ENCODE assay signal across 1 cellular context in the genomic region with DNA sequence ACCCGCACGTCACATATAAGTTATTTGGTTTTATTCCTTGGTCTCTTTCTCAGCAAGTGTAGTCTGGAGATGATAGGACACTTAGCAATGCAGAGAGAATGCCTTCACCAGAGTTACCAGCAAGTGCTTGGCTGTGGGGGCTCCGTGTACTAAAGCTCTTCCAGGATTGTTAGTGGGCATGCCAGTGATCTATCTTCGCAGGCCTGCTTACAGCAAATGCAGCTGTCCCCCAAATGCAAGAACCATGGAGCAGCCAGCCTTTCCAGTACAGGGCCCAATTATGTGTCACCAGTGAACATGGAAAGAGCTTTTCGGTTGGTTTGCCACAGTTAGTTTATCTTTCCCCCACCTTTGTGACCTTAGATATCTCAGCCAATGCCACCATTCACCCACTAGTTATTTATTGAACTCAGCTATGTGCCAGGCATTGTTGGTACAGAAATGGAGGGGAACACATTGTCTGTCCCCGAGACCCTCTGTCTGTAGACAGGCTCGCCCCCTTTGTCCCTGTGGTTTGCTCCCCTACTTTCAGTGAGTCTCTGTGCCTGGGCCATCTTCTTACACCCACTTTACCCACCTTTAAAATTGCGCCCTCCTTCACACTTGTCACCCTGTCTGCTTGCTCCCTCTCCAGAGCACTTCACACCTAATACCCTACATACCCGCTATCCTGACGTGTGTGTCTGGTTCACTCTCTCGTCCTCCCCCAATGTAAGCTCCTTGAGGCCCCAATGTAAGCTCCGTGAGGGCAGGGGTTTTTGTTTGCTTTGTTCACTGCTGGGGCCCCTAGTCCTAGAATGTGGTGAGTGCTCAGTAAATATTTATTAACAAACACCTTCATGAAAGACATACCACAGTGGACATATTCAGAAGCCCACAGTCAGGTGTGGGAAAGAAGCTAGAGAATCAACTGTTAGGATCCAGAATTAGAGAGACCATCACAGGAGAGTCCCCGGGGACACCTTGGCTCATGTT.
TF ChIP-seq lines count a peak whose summit lies in the region.

No MANE protein-coding gene starts in this region.

TF ChIP-seq in HepG2, 621 proteins besides CTCF, POLR2A, EP300 and RAD21 (continued from another document and continues in another):
- TF ChIP-seq, protein P1, sequence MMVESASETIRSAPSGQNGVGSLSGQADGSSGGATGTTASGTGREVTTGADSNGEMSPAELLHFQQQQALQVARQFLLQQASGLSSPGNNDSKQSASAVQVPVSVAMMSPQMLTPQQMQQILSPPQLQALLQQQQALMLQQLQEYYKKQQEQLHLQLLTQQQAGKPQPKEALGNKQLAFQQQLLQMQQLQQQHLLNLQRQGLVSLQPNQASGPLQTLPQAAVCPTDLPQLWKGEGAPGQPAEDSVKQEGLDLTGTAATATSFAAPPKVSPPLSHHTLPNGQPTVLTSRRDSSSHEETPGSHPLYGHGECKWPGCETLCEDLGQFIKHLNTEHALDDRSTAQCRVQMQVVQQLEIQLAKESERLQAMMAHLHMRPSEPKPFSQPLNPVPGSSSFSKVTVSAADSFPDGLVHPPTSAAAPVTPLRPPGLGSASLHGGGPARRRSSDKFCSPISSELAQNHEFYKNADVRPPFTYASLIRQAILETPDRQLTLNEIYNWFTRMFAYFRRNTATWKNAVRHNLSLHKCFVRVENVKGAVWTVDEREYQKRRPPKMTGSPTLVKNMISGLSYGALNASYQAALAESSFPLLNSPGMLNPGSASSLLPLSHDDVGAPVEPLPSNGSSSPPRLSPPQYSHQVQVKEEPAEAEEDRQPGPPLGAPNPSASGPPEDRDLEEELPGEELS (CRISPR knock-in tag; IDR thresholded peaks at IDR 0.05) = peak; percentile 72
- TF ChIP-seq ZNF629 (CRISPR knock-in tag; conservative IDR thresholded peaks at IDR 0.05) = no peak
- TF ChIP-seq ZMYM4 (CRISPR knock-in tag; IDR thresholded peaks at IDR 0.05) = no peak
- TF ChIP-seq ELF1 (CRISPR knock-in tag; IDR thresholded peaks at IDR 0.05) = no peak
- TF ChIP-seq, protein P2, sequence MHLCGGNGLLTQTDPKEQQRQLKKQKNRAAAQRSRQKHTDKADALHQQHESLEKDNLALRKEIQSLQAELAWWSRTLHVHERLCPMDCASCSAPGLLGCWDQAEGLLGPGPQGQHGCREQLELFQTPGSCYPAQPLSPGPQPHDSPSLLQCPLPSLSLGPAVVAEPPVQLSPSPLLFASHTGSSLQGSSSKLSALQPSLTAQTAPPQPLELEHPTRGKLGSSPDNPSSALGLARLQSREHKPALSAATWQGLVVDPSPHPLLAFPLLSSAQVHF (CRISPR knock-in tag; IDR thresholded peaks at IDR 0.05) = no peak
- no peak for TF ChIP-seq MATR3 (CRISPR knock-in tag; IDR thresholded peaks at IDR 0.05)
- TF ChIP-seq, protein P3, sequence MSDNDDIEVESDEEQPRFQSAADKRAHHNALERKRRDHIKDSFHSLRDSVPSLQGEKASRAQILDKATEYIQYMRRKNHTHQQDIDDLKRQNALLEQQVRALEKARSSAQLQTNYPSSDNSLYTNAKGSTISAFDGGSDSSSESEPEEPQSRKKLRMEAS (IDR thresholded peaks at IDR 0.05) = peak; percentile 20; the same call in 1 of the 2 replicates
- TF ChIP-seq ZNF263 (CRISPR knock-in tag; IDR thresholded peaks at IDR 0.05) = peak; percentile 82
- peak; percentile 24 for TF ChIP-seq XRCC5 (optimal IDR thresholded peaks at IDR 0.05; ENCODE audit: low read length)
- TF ChIP-seq TARDBP (CRISPR knock-in tag; IDR thresholded peaks at IDR 0.05) = peak; percentile 21; the same call in 1 of the 2 replicates
- TF ChIP-seq HNRNPK (IDR thresholded peaks at IDR 0.05; ENCODE audit: low read depth, low read length, poor library complexity, severe bottlenecking) = no peak
- 0 out of 2 replicates have a peak, but pooled peaks have one; percentile 66 for TF ChIP-seq TBX3 (IDR thresholded peaks at IDR 0.05; ENCODE audit: borderline replicate concordance)
- 0 out of 2 replicates have a peak, but pooled peaks have one; percentile 12 for TF ChIP-seq JUNB (CRISPR knock-in tag; IDR thresholded peaks at IDR 0.05; ENCODE audit: borderline replicate concordance)
- TF ChIP-seq, protein P4, sequence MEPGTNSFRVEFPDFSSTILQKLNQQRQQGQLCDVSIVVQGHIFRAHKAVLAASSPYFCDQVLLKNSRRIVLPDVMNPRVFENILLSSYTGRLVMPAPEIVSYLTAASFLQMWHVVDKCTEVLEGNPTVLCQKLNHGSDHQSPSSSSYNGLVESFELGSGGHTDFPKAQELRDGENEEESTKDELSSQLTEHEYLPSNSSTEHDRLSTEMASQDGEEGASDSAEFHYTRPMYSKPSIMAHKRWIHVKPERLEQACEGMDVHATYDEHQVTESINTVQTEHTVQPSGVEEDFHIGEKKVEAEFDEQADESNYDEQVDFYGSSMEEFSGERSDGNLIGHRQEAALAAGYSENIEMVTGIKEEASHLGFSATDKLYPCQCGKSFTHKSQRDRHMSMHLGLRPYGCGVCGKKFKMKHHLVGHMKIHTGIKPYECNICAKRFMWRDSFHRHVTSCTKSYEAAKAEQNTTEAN (CRISPR knock-in tag; conservative IDR thresholded peaks at IDR 0.05) = no peak
- no peak for TF ChIP-seq NFYC (CRISPR knock-in tag; IDR thresholded peaks at IDR 0.05)
- no peak for TF ChIP-seq NONO (IDR thresholded peaks at IDR 0.05)
- peak; percentile 48; the same call in 1 of the 2 replicates for TF ChIP-seq NONO (CRISPR knock-in tag; conservative IDR thresholded peaks at IDR 0.05)
- TF ChIP-seq RBM22 (optimal IDR thresholded peaks at IDR 0.05; ENCODE audit: low read length) = peak; percentile 56
- TF ChIP-seq, protein P5, sequence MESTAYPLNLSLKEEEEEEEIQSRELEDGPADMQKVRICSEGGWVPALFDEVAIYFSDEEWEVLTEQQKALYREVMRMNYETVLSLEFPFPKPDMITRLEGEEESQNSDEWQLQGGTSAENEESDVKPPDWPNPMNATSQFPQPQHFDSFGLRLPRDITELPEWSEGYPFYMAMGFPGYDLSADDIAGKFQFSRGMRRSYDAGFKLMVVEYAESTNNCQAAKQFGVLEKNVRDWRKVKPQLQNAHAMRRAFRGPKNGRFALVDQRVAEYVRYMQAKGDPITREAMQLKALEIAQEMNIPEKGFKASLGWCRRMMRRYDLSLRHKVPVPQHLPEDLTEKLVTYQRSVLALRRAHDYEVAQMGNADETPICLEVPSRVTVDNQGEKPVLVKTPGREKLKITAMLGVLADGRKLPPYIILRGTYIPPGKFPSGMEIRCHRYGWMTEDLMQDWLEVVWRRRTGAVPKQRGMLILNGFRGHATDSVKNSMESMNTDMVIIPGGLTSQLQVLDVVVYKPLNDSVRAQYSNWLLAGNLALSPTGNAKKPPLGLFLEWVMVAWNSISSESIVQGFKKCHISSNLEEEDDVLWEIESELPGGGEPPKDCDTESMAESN (CRISPR knock-in tag; conservative IDR thresholded peaks at IDR 0.05) = peak; percentile 100
- TF ChIP-seq FOSL1 (CRISPR knock-in tag; IDR thresholded peaks at IDR 0.05; ENCODE audit: borderline replicate concordance) = no peak
- TF ChIP-seq CBX5 (CRISPR knock-in tag; IDR thresholded peaks at IDR 0.05; ENCODE audit: borderline replicate concordance) = 0 out of 2 replicates have a peak, but pooled peaks have one; percentile 28
- TF ChIP-seq ZNF124 (CRISPR knock-in tag; IDR thresholded peaks at IDR 0.05) = no peak
- TF ChIP-seq SAP130 (CRISPR knock-in tag; IDR thresholded peaks at IDR 0.05; ENCODE audit: low read depth) = 0 out of 2 replicates have a peak, but pooled peaks have one; percentile 12
- no peak for TF ChIP-seq ESRRA (CRISPR knock-in tag; IDR thresholded peaks at IDR 0.05; ENCODE audit: low read depth)
- TF ChIP-seq, protein P6, sequence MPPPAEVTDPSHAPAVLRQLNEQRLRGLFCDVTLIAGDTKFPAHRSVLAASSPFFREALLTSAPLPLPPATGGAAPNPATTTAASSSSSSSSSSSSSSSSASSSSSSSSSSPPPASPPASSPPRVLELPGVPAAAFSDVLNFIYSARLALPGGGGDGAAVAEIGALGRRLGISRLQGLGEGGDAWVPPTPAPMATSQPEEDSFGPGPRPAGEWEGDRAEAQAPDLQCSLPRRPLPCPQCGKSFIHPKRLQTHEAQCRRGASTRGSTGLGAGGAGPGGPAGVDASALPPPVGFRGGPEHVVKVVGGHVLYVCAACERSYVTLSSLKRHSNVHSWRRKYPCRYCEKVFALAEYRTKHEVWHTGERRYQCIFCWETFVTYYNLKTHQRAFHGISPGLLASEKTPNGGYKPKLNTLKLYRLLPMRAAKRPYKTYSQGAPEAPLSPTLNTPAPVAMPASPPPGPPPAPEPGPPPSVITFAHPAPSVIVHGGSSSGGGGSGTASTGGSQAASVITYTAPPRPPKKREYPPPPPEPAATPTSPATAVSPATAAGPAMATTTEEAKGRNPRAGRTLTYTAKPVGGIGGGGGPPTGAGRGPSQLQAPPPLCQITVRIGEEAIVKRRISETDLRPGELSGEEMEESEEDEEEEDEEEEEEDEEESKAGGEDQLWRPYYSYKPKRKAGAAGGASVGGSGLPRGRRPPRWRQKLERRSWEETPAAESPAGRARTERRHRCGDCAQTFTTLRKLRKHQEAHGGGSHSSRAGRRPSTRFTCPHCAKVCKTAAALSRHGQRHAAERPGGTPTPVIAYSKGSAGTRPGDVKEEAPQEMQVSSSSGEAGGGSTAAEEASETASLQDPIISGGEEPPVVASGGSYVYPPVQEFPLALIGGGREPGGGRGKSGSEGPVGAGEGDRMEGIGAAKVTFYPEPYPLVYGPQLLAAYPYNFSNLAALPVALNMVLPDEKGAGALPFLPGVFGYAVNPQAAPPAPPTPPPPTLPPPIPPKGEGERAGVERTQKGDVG (CRISPR knock-in tag; IDR thresholded peaks at IDR 0.05; ENCODE audit: borderline replicate concordance) = peak; percentile 89; the same call in 1 of the 2 replicates
- TF ChIP-seq CEBPG (CRISPR knock-in tag; IDR thresholded peaks at IDR 0.05) = no peak
- TF ChIP-seq, protein P7, sequence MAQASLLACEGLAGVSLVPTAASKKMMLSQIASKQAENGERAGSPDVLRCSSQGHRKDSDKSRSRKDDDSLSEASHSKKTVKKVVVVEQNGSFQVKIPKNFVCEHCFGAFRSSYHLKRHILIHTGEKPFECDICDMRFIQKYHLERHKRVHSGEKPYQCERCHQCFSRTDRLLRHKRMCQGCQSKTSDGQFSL (CRISPR knock-in tag; IDR thresholded peaks at IDR 0.05) = no peak
- no peak for TF ChIP-seq ZNF251 (CRISPR knock-in tag; IDR thresholded peaks at IDR 0.05)
- no peak for TF ChIP-seq MAZ (IDR thresholded peaks at IDR 0.05; ENCODE audit: borderline replicate concordance, low read depth, low read length)
- no peak for TF ChIP-seq MAZ (CRISPR knock-in tag; IDR thresholded peaks at IDR 0.05; ENCODE audit: low read depth)
- TF ChIP-seq ZNF713 (CRISPR knock-in tag; IDR thresholded peaks at IDR 0.05) = 0 out of 2 replicates have a peak, but pooled peaks have one; percentile 53
- TF ChIP-seq ZNF7 (CRISPR knock-in tag; IDR thresholded peaks at IDR 0.05) = no peak
- TF ChIP-seq, protein P8, sequence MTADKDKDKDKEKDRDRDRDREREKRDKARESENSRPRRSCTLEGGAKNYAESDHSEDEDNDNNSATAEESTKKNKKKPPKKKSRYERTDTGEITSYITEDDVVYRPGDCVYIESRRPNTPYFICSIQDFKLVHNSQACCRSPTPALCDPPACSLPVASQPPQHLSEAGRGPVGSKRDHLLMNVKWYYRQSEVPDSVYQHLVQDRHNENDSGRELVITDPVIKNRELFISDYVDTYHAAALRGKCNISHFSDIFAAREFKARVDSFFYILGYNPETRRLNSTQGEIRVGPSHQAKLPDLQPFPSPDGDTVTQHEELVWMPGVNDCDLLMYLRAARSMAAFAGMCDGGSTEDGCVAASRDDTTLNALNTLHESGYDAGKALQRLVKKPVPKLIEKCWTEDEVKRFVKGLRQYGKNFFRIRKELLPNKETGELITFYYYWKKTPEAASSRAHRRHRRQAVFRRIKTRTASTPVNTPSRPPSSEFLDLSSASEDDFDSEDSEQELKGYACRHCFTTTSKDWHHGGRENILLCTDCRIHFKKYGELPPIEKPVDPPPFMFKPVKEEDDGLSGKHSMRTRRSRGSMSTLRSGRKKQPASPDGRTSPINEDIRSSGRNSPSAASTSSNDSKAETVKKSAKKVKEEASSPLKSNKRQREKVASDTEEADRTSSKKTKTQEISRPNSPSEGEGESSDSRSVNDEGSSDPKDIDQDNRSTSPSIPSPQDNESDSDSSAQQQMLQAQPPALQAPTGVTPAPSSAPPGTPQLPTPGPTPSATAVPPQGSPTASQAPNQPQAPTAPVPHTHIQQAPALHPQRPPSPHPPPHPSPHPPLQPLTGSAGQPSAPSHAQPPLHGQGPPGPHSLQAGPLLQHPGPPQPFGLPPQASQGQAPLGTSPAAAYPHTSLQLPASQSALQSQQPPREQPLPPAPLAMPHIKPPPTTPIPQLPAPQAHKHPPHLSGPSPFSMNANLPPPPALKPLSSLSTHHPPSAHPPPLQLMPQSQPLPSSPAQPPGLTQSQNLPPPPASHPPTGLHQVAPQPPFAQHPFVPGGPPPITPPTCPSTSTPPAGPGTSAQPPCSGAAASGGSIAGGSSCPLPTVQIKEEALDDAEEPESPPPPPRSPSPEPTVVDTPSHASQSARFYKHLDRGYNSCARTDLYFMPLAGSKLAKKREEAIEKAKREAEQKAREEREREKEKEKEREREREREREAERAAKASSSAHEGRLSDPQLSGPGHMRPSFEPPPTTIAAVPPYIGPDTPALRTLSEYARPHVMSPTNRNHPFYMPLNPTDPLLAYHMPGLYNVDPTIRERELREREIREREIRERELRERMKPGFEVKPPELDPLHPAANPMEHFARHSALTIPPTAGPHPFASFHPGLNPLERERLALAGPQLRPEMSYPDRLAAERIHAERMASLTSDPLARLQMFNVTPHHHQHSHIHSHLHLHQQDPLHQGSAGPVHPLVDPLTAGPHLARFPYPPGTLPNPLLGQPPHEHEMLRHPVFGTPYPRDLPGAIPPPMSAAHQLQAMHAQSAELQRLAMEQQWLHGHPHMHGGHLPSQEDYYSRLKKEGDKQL (CRISPR knock-in tag; IDR thresholded peaks at IDR 0.05; ENCODE audit: low read depth) = peak; percentile 30; the same call in 1 of the 2 replicates
- TF ChIP-seq, protein P9, sequence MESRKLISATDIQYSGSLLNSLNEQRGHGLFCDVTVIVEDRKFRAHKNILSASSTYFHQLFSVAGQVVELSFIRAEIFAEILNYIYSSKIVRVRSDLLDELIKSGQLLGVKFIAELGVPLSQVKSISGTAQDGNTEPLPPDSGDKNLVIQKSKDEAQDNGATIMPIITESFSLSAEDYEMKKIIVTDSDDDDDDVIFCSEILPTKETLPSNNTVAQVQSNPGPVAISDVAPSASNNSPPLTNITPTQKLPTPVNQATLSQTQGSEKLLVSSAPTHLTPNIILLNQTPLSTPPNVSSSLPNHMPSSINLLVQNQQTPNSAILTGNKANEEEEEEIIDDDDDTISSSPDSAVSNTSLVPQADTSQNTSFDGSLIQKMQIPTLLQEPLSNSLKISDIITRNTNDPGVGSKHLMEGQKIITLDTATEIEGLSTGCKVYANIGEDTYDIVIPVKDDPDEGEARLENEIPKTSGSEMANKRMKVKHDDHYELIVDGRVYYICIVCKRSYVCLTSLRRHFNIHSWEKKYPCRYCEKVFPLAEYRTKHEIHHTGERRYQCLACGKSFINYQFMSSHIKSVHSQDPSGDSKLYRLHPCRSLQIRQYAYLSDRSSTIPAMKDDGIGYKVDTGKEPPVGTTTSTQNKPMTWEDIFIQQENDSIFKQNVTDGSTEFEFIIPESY (CRISPR knock-in tag; IDR thresholded peaks at IDR 0.05) = peak; percentile 92
- no peak for TF ChIP-seq NFIC (IDR thresholded peaks at IDR 0.05; ENCODE audit: low read length)
- TF ChIP-seq, protein P10, sequence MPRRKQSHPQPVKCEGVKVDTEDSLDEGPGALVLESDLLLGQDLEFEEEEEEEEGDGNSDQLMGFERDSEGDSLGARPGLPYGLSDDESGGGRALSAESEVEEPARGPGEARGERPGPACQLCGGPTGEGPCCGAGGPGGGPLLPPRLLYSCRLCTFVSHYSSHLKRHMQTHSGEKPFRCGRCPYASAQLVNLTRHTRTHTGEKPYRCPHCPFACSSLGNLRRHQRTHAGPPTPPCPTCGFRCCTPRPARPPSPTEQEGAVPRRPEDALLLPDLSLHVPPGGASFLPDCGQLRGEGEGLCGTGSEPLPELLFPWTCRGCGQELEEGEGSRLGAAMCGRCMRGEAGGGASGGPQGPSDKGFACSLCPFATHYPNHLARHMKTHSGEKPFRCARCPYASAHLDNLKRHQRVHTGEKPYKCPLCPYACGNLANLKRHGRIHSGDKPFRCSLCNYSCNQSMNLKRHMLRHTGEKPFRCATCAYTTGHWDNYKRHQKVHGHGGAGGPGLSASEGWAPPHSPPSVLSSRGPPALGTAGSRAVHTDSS (CRISPR knock-in tag; conservative IDR thresholded peaks at IDR 0.05) = no peak
